In genomic region chr7:107168233-107169119, GRCh38 we compare ENCODE assay signal across 1 cellular context.
TF ChIP-seq lines count a peak whose summit lies in the region.

Gene HBP1, plus strand, starts transcription at chr7:107169003. Its CDS starts 10,891 bp downstream, at chr7:107179894.

TF ChIP-seq in HepG2, 621 proteins besides CTCF, POLR2A, EP300 and RAD21 (continued from another document and continues in another):
- no peak for TF ChIP-seq GRHL1 (CRISPR knock-in tag; conservative IDR thresholded peaks at IDR 0.05)
- no peak; the same call in 1 of the 2 replicates for TF ChIP-seq MEIS2 (CRISPR knock-in tag; IDR thresholded peaks at IDR 0.05)
- TF ChIP-seq HDAC1 (CRISPR knock-in tag; IDR thresholded peaks at IDR 0.05): peak; percentile 79; the same call in 1 of the 2 replicates
- no peak for TF ChIP-seq HOXA7 (CRISPR knock-in tag; IDR thresholded peaks at IDR 0.05)
- peak; percentile 90; the same call in 2 of the 3 replicates for TF ChIP-seq MXI1 (IDR thresholded peaks at IDR 0.05; ENCODE audit: borderline replicate concordance, low read depth, low read length)
- TF ChIP-seq FOXP1 (IDR thresholded peaks at IDR 0.05): peak; percentile 97
- TF ChIP-seq FOXP1 (CRISPR knock-in tag; IDR thresholded peaks at IDR 0.05): no peak; the same call in 1 of the 2 replicates
- no peak for TF ChIP-seq ZC3H4 (CRISPR knock-in tag; IDR thresholded peaks at IDR 0.05; ENCODE audit: borderline replicate concordance)
- TF ChIP-seq ZNF792 (CRISPR knock-in tag; IDR thresholded peaks at IDR 0.05): peak; percentile 20; the same call in 1 of the 2 replicates
- no peak for TF ChIP-seq TCF7L2 (IDR thresholded peaks at IDR 0.05; ENCODE audit: low read depth, low read length)
- TF ChIP-seq ZNF10 (CRISPR knock-in tag; IDR thresholded peaks at IDR 0.05; ENCODE audit: borderline replicate concordance, low read depth): no peak
- no peak for TF ChIP-seq ZKSCAN1 (IDR thresholded peaks at IDR 0.05; ENCODE audit: low read length)
- TF ChIP-seq ARID4A (CRISPR knock-in tag; IDR thresholded peaks at IDR 0.05; ENCODE audit: borderline replicate concordance): peak; percentile 88
- TF ChIP-seq ZNF253 (CRISPR knock-in tag; IDR thresholded peaks at IDR 0.05; ENCODE audit: borderline replicate concordance): no peak
- no peak for TF ChIP-seq ZNF691 (CRISPR knock-in tag; IDR thresholded peaks at IDR 0.05; ENCODE audit: borderline replicate concordance, low read depth)
- peak; percentile 64; the same call in 1 of the 2 replicates for TF ChIP-seq ZNF724P (CRISPR knock-in tag; IDR thresholded peaks at IDR 0.05; ENCODE audit: borderline replicate concordance)
- peak; percentile 98 for TF ChIP-seq MAX (IDR thresholded peaks at IDR 0.05)
- no peak for TF ChIP-seq HNRNPL (IDR thresholded peaks at IDR 0.05; ENCODE audit: low read depth, low read length)
- TF ChIP-seq ZNF513 (CRISPR knock-in tag; conservative IDR thresholded peaks at IDR 0.05): no peak
- no peak for TF ChIP-seq ZBTB20 (CRISPR knock-in tag; IDR thresholded peaks at IDR 0.05; ENCODE audit: borderline replicate concordance, low read depth)
- TF ChIP-seq ZBTB7B (CRISPR knock-in tag; IDR thresholded peaks at IDR 0.05): 0 out of 2 replicates have a peak, but pooled peaks have one; percentile 39
- TF ChIP-seq ZNF891 (CRISPR knock-in tag; IDR thresholded peaks at IDR 0.05): peak; percentile 82
- no peak for TF ChIP-seq FOSL1 (CRISPR knock-in tag; IDR thresholded peaks at IDR 0.05; ENCODE audit: borderline replicate concordance)
- TF ChIP-seq FOXK2 (IDR thresholded peaks at IDR 0.05): peak; percentile 100
- peak; percentile 95 for TF ChIP-seq FOXA3 (CRISPR knock-in tag; IDR thresholded peaks at IDR 0.05)
- peak; percentile 84 for TF ChIP-seq SUZ12 (IDR thresholded peaks at IDR 0.05; ENCODE audit: low read depth, low read length)
- TF ChIP-seq SKI (IDR thresholded peaks at IDR 0.05; ENCODE audit: partially characterized antibody): peak; percentile 50
- no peak for TF ChIP-seq ZKSCAN8 (CRISPR knock-in tag; IDR thresholded peaks at IDR 0.05; ENCODE audit: borderline replicate concordance)
- no peak for TF ChIP-seq ZNF552 (CRISPR knock-in tag; IDR thresholded peaks at IDR 0.05; ENCODE audit: borderline replicate concordance)
- peak; percentile 34 for TF ChIP-seq TBL1XR1 (IDR thresholded peaks at IDR 0.05; ENCODE audit: borderline replicate concordance, low read length, partially characterized antibody)
- TF ChIP-seq ZNF782 (CRISPR knock-in tag; IDR thresholded peaks at IDR 0.05; ENCODE audit: borderline replicate concordance): no peak
- peak in 1 of 2 experiments; percentile 40; a peak in 1 of 4 replicates for TF ChIP-seq KLF16 (CRISPR knock-in tag; IDR thresholded peaks at IDR 0.05)
- TF ChIP-seq ZNF512 (CRISPR knock-in tag; IDR thresholded peaks at IDR 0.05): no peak
- no peak for TF ChIP-seq ZNF883 (CRISPR knock-in tag; IDR thresholded peaks at IDR 0.05; ENCODE audit: not compliant biosample characterization)
- TF ChIP-seq TERF1 (CRISPR knock-in tag; IDR thresholded peaks at IDR 0.05): no peak
- peak; percentile 70 for TF ChIP-seq HNF4A (CRISPR knock-in tag; IDR thresholded peaks at IDR 0.05)
- no peak for TF ChIP-seq TIGD3 (CRISPR knock-in tag; IDR thresholded peaks at IDR 0.05; ENCODE audit: borderline replicate concordance)
- no peak for TF ChIP-seq ZSCAN22 (CRISPR knock-in tag; IDR thresholded peaks at IDR 0.05)
- TF ChIP-seq KDM6A (CRISPR knock-in tag; IDR thresholded peaks at IDR 0.05; ENCODE audit: low read depth): no peak
- no peak for TF ChIP-seq RAD51 (IDR thresholded peaks at IDR 0.05; ENCODE audit: borderline replicate concordance)
- TF ChIP-seq XBP1 (CRISPR knock-in tag; IDR thresholded peaks at IDR 0.05): peak; percentile 46; the same call in 1 of the 2 replicates
- TF ChIP-seq AKAP8 (CRISPR knock-in tag; IDR thresholded peaks at IDR 0.05): no peak
- no peak for TF ChIP-seq SMARCC2 (IDR thresholded peaks at IDR 0.05)
- 0 out of 2 replicates have a peak, but pooled peaks have one; percentile 83 for TF ChIP-seq TBP (CRISPR knock-in tag; IDR thresholded peaks at IDR 0.05)
